In genomic region chr5:177312649-177313181, GRCh38 we compare ENCODE assay signal across 8 cellular contexts. TPM values are rescaled to one million over a fixed set of nuclear protein-coding genes. Genes with fewer than 3 reads are reported as not detected.
DNase-seq lines count a peak whose midpoint lies in the region; ATAC-seq and TF ChIP-seq lines count a peak whose summit lies in the region.

No MANE protein-coding gene starts in this region.

- H3K4me3 ChIP-seq in fibroblast of lung (replicated peaks in 1 of 4; ENCODE audit: control extremely low read depth in 1 of 4, insufficient read depth in 1 of 4, low read depth in 3 of 4, low read length in 4 of 4) (peak overlapping the region; percentile 2 to 43 (median 35)), skeletal muscle cell (ENCODE audit: low read depth, low read length) (peak overlapping the region; percentile 33)

- H2AFZ ChIP-seq in fibroblast of lung (ENCODE audit: low read length), result no peak overlapping the region

- H3K36me3 ChIP-seq in fibroblast of lung (ENCODE audit: control insufficient read depth, insufficient read depth, low read length), result peaks cover 7% of the 10 kb centered on the region

- peaks cover 21% of the 10 kb centered on the region for H3K79me2 ChIP-seq in fibroblast of lung (ENCODE audit: control insufficient read depth, insufficient read depth, low read length)

- H3K4me2 ChIP-seq in fibroblast of lung (ENCODE audit: extremely low read depth, insufficient read depth, low read length), result peak overlapping the region; percentile 96

- TF ChIP-seq CTCF in fibroblast of lung (conservative IDR thresholded peaks at IDR 0.05 in 1 of 2, IDR thresholded peaks at IDR 0.05 in 1 of 2; ENCODE audit: low read depth in 1 of 2, low read length in 2 of 2), result no peak

- no peaks in the 10 kb centered on the region for H4K20me1 ChIP-seq in fibroblast of lung (ENCODE audit: control insufficient read depth, extremely low read depth, insufficient read depth, low read length)

- peak overlapping the region; percentile 81 for H3K27ac ChIP-seq in fibroblast of lung (ENCODE audit: insufficient read depth, low read length)

- DNase-seq in NCI-H345 (lab: John Stamatoyannopoulos, UW) (peak; percentile 29), NCI-H345 treated with DMSO at 0.1 percent for 48 hours (lab: John Stamatoyannopoulos, UW; ENCODE audit: unreplicated experiment) (no peak), fibroblast of lung (ENCODE audit: low read depth in 2 of 2) (peak; percentile 9 to 13), skeletal muscle cell (ENCODE audit: low read depth) (no peak)

- peaks cover 14% of the 10 kb centered on the region for H3K4me1 ChIP-seq in fibroblast of lung (ENCODE audit: control insufficient read depth, extremely low read depth, insufficient read depth, low read length)

- ATAC-seq in GM19328 (IDR thresholded peaks at IDR 0.05; ENCODE audit: unreplicated experiment) (peak; percentile 26), HG03378 (IDR thresholded peaks at IDR 0.05; ENCODE audit: unreplicated experiment) (peak; percentile 34), SK-N-SH treated with all-trans-retinoic acid at 6 μM for 48 hours (peak; percentile 10), HG03439 (IDR thresholded peaks at IDR 0.05; ENCODE audit: unreplicated experiment) (no peak)

- no peaks in the 10 kb centered on the region for H3K27me3 ChIP-seq in fibroblast of lung (ENCODE audit: control insufficient read depth, insufficient read depth, low read length)

- H3K9me3 ChIP-seq in fibroblast of lung (ENCODE audit: control insufficient read depth, insufficient read depth, low read depth, low read length), result no peaks in the 10 kb centered on the region

- no peak overlapping the region for H3K9ac ChIP-seq in fibroblast of lung (ENCODE audit: insufficient read depth, low read length)

TF ChIP-seq in SK-N-SH treated with all-trans-retinoic acid at 6 μM for 48 hours, 23 proteins besides CTCF, POLR2A, EP300 and RAD21:
- no peak for TF ChIP-seq ZNF70 (CRISPR knock-in tag; IDR thresholded peaks at IDR 0.05)
- no peak for TF ChIP-seq ISL1 (CRISPR knock-in tag; IDR thresholded peaks at IDR 0.05)
- no peak for TF ChIP-seq SNAI2 (CRISPR knock-in tag; IDR thresholded peaks at IDR 0.05)
- TF ChIP-seq ZNF565 (CRISPR knock-in tag; conservative IDR thresholded peaks at IDR 0.05; ENCODE audit: low read depth), result no peak
- no peak for TF ChIP-seq ZC3H10 (CRISPR knock-in tag; IDR thresholded peaks at IDR 0.05)
- no peak for TF ChIP-seq TOX (CRISPR knock-in tag; IDR thresholded peaks at IDR 0.05; ENCODE audit: borderline replicate concordance)
- TF ChIP-seq TCF4 (CRISPR knock-in tag; IDR thresholded peaks at IDR 0.05; ENCODE audit: borderline replicate concordance), result no peak
- TF ChIP-seq CSDC2 (CRISPR knock-in tag; IDR thresholded peaks at IDR 0.05), result no peak
- no peak for TF ChIP-seq TSHZ2 (CRISPR knock-in tag; IDR thresholded peaks at IDR 0.05)
- no peak for TF ChIP-seq ZNF8 (CRISPR knock-in tag; IDR thresholded peaks at IDR 0.05)
- TF ChIP-seq CSRNP3 (CRISPR knock-in tag; IDR thresholded peaks at IDR 0.05), result no peak
- no peak for TF ChIP-seq RARB (CRISPR knock-in tag; IDR thresholded peaks at IDR 0.05)
- no peak for TF ChIP-seq PATZ1 (CRISPR knock-in tag; IDR thresholded peaks at IDR 0.05; ENCODE audit: borderline replicate concordance)
- TF ChIP-seq ZFP3 (CRISPR knock-in tag; IDR thresholded peaks at IDR 0.05), result no peak
- no peak for TF ChIP-seq PPARA (CRISPR knock-in tag; IDR thresholded peaks at IDR 0.05; ENCODE audit: borderline replicate concordance)
- no peak for TF ChIP-seq BACH2 (CRISPR knock-in tag; IDR thresholded peaks at IDR 0.05; ENCODE audit: borderline replicate concordance)
- TF ChIP-seq ZFP30 (CRISPR knock-in tag; IDR thresholded peaks at IDR 0.05), result no peak
- TF ChIP-seq ARNTL (CRISPR knock-in tag; IDR thresholded peaks at IDR 0.05; ENCODE audit: borderline replicate concordance, low read depth), result no peak
- TF ChIP-seq CREB5 (CRISPR knock-in tag; IDR thresholded peaks at IDR 0.05; ENCODE audit: low read depth), result no peak
- no peak for TF ChIP-seq OSR1 (CRISPR knock-in tag; IDR thresholded peaks at IDR 0.05)

RNA-seq across cellular contexts. Expression of gene MXD3, which starts 1.0 kb away (rescaled TPM):
- total RNA-seq in fibroblast of lung, result 1.0 and 6.6 TPM in 2 replicates
- 1.8 and 3.4 TPM in 2 replicates for polyA plus RNA-seq in fibroblast of lung
- 3.6 and 9.8 TPM in 2 replicates for polyA plus RNA-seq in fibroblast of lung (2012)
- 1.2 and 1.5 TPM in 2 replicates for polyA minus RNA-seq in fibroblast of lung (ENCODE audit: low replicate concordance)

RNA-seq across cellular contexts. Expression of gene PRELID1, which starts 9.1 kb away (rescaled TPM):
- 56.8 and 64.2 TPM in 2 replicates for total RNA-seq in fibroblast of lung
- polyA plus RNA-seq in fibroblast of lung, result 145 and 226 TPM in 2 replicates
- 134 and 217 TPM in 2 replicates for polyA plus RNA-seq in fibroblast of lung (2012)
- polyA minus RNA-seq in fibroblast of lung (ENCODE audit: low replicate concordance), result 137 and 147 TPM in 2 replicates

RNA-seq across cellular contexts. Expression of gene RAB24, which starts 9.2 kb away (rescaled TPM):
- total RNA-seq in fibroblast of lung, result 22.1 and 25.9 TPM in 2 replicates
- 27.9 and 34.2 TPM in 2 replicates for polyA plus RNA-seq in fibroblast of lung
- polyA plus RNA-seq in fibroblast of lung (2012), result 30.7 and 30.9 TPM in 2 replicates
- polyA minus RNA-seq in fibroblast of lung (ENCODE audit: low replicate concordance), result 4.0 and 13.4 TPM in 2 replicates

RNA-seq across cellular contexts. Expression of gene LMAN2, which starts 38.8 kb away (rescaled TPM):
- 294 and 396 TPM in 2 replicates for total RNA-seq in fibroblast of lung
- 145 and 221 TPM in 2 replicates for polyA plus RNA-seq in fibroblast of lung
- polyA plus RNA-seq in fibroblast of lung (2012), result 183 and 234 TPM in 2 replicates
- 331 and 337 TPM in 2 replicates for polyA minus RNA-seq in fibroblast of lung (ENCODE audit: low replicate concordance)

RNA-seq across cellular contexts. Expression of gene RGS14, which starts 45.0 kb away (rescaled TPM):
- 2.6 and 4.1 TPM in 2 replicates for total RNA-seq in fibroblast of lung
- 2.5 and 3.1 TPM in 2 replicates for polyA plus RNA-seq in fibroblast of lung
- 3.1 and 4.2 TPM in 2 replicates for polyA plus RNA-seq in fibroblast of lung (2012)
- polyA minus RNA-seq in fibroblast of lung (ENCODE audit: low replicate concordance), result 1.8 and 4.3 TPM in 2 replicates

Comparison
In these comparisons a context has a peak if more than half of its experiments do, and no peak if none do; other contexts are left out.
1. DNase-seq: peak in NCI-H345 (single experiment) and fibroblast of lung (2 of 2); none in NCI-H345 treated with DMSO at 0.1 percent for 48 hours (single experiment) and skeletal muscle cell (single experiment).